8 cellular contexts compared by ENCODE assay signal in genomic region chr22:50582562-50583293, GRCh38. TPM values are rescaled to one million over a fixed set of nuclear protein-coding genes. Genes with fewer than 3 reads are reported as not detected.
DNase-seq lines count a peak whose midpoint lies in the region; ATAC-seq, FAIRE-seq and TF ChIP-seq lines count a peak whose summit lies in the region.

Gene CHKB, minus strand, starts transcription at chr22:50582849. Its CDS starts 68 bp downstream, at chr22:50582781.

- TF ChIP-seq CTCF in AG10803 (conservative IDR thresholded peaks at IDR 0.05; ENCODE audit: low read length): no peak

- peak; percentile 91 for ATAC-seq in GM19043 (IDR thresholded peaks at IDR 0.05; ENCODE audit: low read depth, unreplicated experiment)
- ATAC-seq in HG03378 (IDR thresholded peaks at IDR 0.05; ENCODE audit: unreplicated experiment): peak; percentile 82

- H3K4me3 ChIP-seq in AG10803 (ENCODE audit: low read length): peak within 1 kb of the TSS; percentile 85

- DNase-seq in AG10803 (ENCODE audit: low read depth) (peak; percentile 97), NCI-H460 (ENCODE audit: extremely low read depth, low read depth) (peak; percentile 95), cerebellar nuclear complex (lab: John Stamatoyannopoulos, UW) (peak; percentile 86 to 93)
- peak; percentile 98 for DNase-seq in activated CD4-positive, CD25-positive, alpha-beta regulatory T cell treated with anti-CD3 and anti-CD28 coated beads, Interleukin-2, amount 50 U/mL, for 72 hours
- peak; percentile 98 for DNase-seq in stimulated activated CD4-positive, alpha-beta T cell treated with anti-CD3 and anti-CD28 coated beads, Interleukin-12 subunit alpha, Interleukin-12 subunit beta, amount 100 ng/mL, for 4 hours

- peak; percentile 90 for FAIRE-seq in islet of Langerhans (lab: Jason Lieb, UNC)

RNA-seq across cellular contexts. Expression of gene CHKB, which starts in this region (rescaled TPM):
- total RNA-seq in NCI-H460 (2014; rRNA removed; shearing (Covaris generic)): 16.1 and 21.0 TPM in 2 replicates
- polyA plus RNA-seq in NCI-H460 (2014; cell fraction: nucleus; rRNA removed): 59.6 and 63.0 TPM in 2 replicates

Comparison
In these comparisons a context has a peak if more than half of its experiments do, and no peak if none do; other contexts are left out.
1. Peak in every context shown above with its lines: DNase-seq, ATAC-seq and H3K4me3 ChIP-seq.